14 cellular contexts compared by ENCODE assay signal in the genomic region with DNA sequence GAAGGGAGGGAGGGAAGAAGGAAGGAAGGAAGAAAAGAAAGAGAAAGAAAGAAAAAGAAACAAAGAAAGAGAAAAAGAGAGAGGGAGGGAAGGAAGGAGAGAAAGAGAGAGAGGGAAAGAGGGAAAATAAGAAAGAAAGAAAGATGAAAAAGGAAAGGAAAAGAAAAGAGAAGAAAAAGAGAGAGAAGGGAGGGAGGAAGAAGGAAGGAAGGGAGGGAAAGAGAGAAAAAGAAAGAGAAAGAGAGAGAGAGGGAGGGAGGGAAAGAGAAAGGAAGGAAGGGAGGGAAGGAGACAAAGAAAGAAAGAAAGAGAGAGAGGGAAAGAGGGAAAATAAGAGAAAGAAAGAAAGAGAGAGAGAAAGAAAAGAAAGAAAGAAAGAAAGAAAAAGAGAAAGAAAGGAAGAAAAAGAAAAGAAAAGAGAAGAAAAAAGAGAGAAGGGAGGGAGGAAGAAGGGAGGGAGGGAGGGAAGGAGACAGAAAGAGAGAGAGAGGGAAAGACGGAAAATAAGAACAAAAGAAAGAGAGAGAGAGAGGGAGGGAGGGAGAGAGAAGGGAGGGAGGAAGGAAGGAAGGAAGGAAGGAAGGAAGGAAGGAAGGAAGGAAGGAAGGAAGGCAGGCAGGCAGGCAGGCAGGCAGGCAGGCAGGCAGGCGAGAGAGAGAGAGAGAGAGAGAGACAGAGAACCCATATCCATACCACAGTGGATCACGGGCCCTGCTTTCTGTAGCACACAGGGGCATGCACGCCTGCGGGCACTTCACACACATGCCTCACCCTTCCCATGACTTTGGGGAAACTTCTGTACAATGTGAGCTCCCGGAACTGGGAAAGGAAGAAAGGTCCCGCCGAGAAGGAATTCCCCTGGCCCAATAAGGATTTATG. TPM values are rescaled to one million over a fixed set of nuclear protein-coding genes. Genes with fewer than 3 reads are reported as not detected.
A peak's percentile ranks its signal among the peaks of the same experiment; 100 is the strongest.
DNase-seq lines count a peak whose midpoint lies in the region; ATAC-seq and TF ChIP-seq lines count a peak whose summit lies in the region.
"Had no signal": no experiment of that assay in that cellular context is flagged by ENCODE, and none has a peak within 500 bp of the region (broad histone marks: within the 10 kb centered on the region; RNA-seq: fewer than 3 reads in every experiment).

No MANE protein-coding gene starts in this region.

- peak; percentile 64 for ATAC-seq in WTC11
- ATAC-seq in heart right ventricle, result peak in 7 of 8 donors; percentile 34 to 63 (median 39)
- no peak for ATAC-seq in HG02938 (IDR thresholded peaks at IDR 0.05; ENCODE audit: unreplicated experiment)
- no peak for ATAC-seq in HG03025 (IDR thresholded peaks at IDR 0.05; ENCODE audit: low FRiP score, unreplicated experiment)

- no peaks in the 10 kb centered on the region for H3K9me3 Mint-ChIP-seq in Calu3 (ENCODE audit: low read depth, unreplicated experiment)
- H3K9me3 Mint-ChIP-seq in WTC11, result no peaks in the 10 kb centered on the region

- H3K36me3 ChIP-seq in heart right ventricle (no peaks in the 10 kb centered on the region), rectal smooth muscle tissue (ENCODE audit: control insufficient read depth, insufficient read depth, low read length) (no peaks in the 10 kb centered on the region)
- H3K36me3 ChIP-seq: MG63, SJSA1 had no signal

- H3K27ac ChIP-seq in heart right ventricle, result peak overlapping the region; percentile 20 to 94 (median 86)
- peak overlapping the region; percentile 87 for H3K27ac ChIP-seq in rectal smooth muscle tissue (ENCODE audit: low read depth, low read length)
- H3K27ac ChIP-seq: SJSA1 had no signal

- intact Hi-C loops in Calu3 (cut with micrococcal nuclease; ENCODE audit: unreplicated experiment) (no loop called here), heart right ventricle (cut with DNase I) (loop anchor here in 1 of 10 donors (1.0 kb wide), 1 partner anchor 35 kb away; no protein-coding TSS in a partner anchor)

- CTCF ChIA-PET in Calu3 (lab: Charles Lee) (interaction anchor here (0.6 kb wide), 1 partner anchor 86 kb away, joined by 3 read pairs; no protein-coding TSS in a partner anchor), WTC11 (lab: Charles Lee) (interaction anchor here (0.7 to 1.5 kb wide), 4 partner anchors 16 to 67 kb away, joined by 3 to 7 read pairs (median 4); no protein-coding TSS in a partner anchor)

- H3K27me3 Mint-ChIP-seq in Calu3 (ENCODE audit: unreplicated experiment) (peaks cover 51% of the 10 kb centered on the region), WTC11 (ENCODE audit: low read depth) (peaks cover 9% of the 10 kb centered on the region)

- H3K4me3 ChIP-seq in heart right ventricle (no peak overlapping the region), rectal smooth muscle tissue (ENCODE audit: low read length) (no peak overlapping the region)
- H3K4me3 ChIP-seq: MG63, SJSA1 had no signal

- no TSS peak for BruUV-seq in Calu3 (replicated peaks; lab: Mats Ljungman, UMichigan)

- 22 to 30% methylated on average over 7 to 8 of the region's 8 CpGs for WGBS in heart right ventricle, 2 donors

- H3K27ac Mint-ChIP-seq in Calu3 (ENCODE audit: unreplicated experiment) (peak overlapping the region; percentile 1), WTC11 (no peak overlapping the region)

- DNase-seq in Calu3 (no peak), WTC11 (ENCODE audit: low spot score) (no peak), heart right ventricle (no peak), NCI-H2029 treated with DMSO at 0.1 percent for 48 hours (lab: John Stamatoyannopoulos, UW) (no peak), dedifferentiated amniotic fluid mesenchymal stem cell (ENCODE audit: extremely low spot score) (no peak)
- DNase-seq: activated CD4-positive, alpha-beta T cell treated with anti-CD3 and anti-CD28 coated beads, Interleukin-2, amount 50 U/mL, for 48 hours; activated T-cell treated with anti-CD3 and anti-CD28 coated beads, Interleukin-2, amount 50 U/mL, for 48 hours; MG63; NCI-H187; NCI-H446 treated with DMSO at 0.1 percent for 48 hours had no signal

- H3K9me3 ChIP-seq in heart right ventricle, result no peaks in the 10 kb centered on the region
- H3K9me3 ChIP-seq: MG63, SJSA1 had no signal

- TF ChIP-seq CTCF in Calu3 (IDR thresholded peaks at IDR 0.05; ENCODE audit: unreplicated experiment), result no peak
- TF ChIP-seq CTCF in WTC11 (IDR thresholded peaks at IDR 0.05), result no peak
- TF ChIP-seq CTCF in heart right ventricle (IDR thresholded peaks at IDR 0.05), result no peak

- H3K27me3 ChIP-seq in heart right ventricle, result no peaks in the 10 kb centered on the region
- H3K27me3 ChIP-seq in rectal smooth muscle tissue (ENCODE audit: control insufficient read depth, insufficient read depth, low read length), result no peaks in the 10 kb centered on the region

- H3K4me1 Mint-ChIP-seq in Calu3 (ENCODE audit: low read depth, unreplicated experiment) (peaks cover 25% of the 10 kb centered on the region), WTC11 (peaks cover 3% of the 10 kb centered on the region)

- H3K4me1 ChIP-seq in heart right ventricle, result peaks cover 11 to 96% (median 65%) of the 10 kb centered on the region in 9 donors
- H3K4me1 ChIP-seq in rectal smooth muscle tissue (ENCODE audit: control insufficient read depth, insufficient read depth, low read length), result peaks cover 58% of the 10 kb centered on the region

- H3K4me3 Mint-ChIP-seq in Calu3 (ENCODE audit: low read depth, unreplicated experiment), result no peak overlapping the region
- H3K4me3 Mint-ChIP-seq in WTC11, result no peak overlapping the region

- POLR2A ChIA-PET in WTC11 (lab: Charles Lee), result interaction anchor here (1.0 kb wide), 1 partner anchor 21 kb away, joined by 3 read pairs; no protein-coding TSS in a partner anchor

- no peak overlapping the region for H3K9ac ChIP-seq in rectal smooth muscle tissue (ENCODE audit: low read length)

- H3K36me3 Mint-ChIP-seq in Calu3 (ENCODE audit: insufficient read depth, unreplicated experiment), result no peaks in the 10 kb centered on the region
- no peaks in the 10 kb centered on the region for H3K36me3 Mint-ChIP-seq in WTC11

TF ChIP-seq in WTC11, 78 proteins besides CTCF, POLR2A, EP300 and RAD21:
- no peak for TF ChIP-seq AFF4 (CRISPR knock-in tag; IDR thresholded peaks at IDR 0.05; ENCODE audit: borderline replicate concordance)
- TF ChIP-seq, protein P1, sequence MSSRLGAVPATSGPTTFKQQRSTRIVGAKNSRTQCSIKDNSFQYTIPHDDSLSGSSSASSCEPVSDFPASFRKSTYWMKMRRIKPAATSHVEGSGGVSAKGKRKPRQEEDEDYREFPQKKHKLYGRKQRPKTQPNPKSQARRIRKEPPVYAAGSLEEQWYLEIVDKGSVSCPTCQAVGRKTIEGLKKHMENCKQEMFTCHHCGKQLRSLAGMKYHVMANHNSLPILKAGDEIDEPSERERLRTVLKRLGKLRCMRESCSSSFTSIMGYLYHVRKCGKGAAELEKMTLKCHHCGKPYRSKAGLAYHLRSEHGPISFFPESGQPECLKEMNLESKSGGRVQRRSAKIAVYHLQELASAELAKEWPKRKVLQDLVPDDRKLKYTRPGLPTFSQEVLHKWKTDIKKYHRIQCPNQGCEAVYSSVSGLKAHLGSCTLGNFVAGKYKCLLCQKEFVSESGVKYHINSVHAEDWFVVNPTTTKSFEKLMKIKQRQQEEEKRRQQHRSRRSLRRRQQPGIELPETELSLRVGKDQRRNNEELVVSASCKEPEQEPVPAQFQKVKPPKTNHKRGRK (CRISPR knock-in tag; IDR thresholded peaks at IDR 0.05; ENCODE audit: borderline replicate concordance), result peak; percentile 89

RNA-seq across cellular contexts. Expression of gene ADCY5, which starts 52.5 kb away (rescaled TPM):
- total RNA-seq in Calu3 (2022) (2.5 and 3.6 TPM in 2 replicates), WTC11 (2021) (23.5 to 28.6 TPM (median 26.8 TPM) in 3 replicates), heart right ventricle (100 to 1,000 TPM; 117 to 245 (median 206) TPM)
- polyA plus RNA-seq in heart right ventricle, result 10 to 100 TPM; 37.2 to 85.2 TPM

Comparison
In these comparisons a context has a peak if more than half of its experiments do, and no peak if none do; other contexts are left out.
1. ATAC-seq: peak in WTC11 (single experiment) and heart right ventricle (7 of 8); none in HG02938 (single experiment) and HG03025 (single experiment).